8 cellular contexts compared by ENCODE assay signal in the genomic region with DNA sequence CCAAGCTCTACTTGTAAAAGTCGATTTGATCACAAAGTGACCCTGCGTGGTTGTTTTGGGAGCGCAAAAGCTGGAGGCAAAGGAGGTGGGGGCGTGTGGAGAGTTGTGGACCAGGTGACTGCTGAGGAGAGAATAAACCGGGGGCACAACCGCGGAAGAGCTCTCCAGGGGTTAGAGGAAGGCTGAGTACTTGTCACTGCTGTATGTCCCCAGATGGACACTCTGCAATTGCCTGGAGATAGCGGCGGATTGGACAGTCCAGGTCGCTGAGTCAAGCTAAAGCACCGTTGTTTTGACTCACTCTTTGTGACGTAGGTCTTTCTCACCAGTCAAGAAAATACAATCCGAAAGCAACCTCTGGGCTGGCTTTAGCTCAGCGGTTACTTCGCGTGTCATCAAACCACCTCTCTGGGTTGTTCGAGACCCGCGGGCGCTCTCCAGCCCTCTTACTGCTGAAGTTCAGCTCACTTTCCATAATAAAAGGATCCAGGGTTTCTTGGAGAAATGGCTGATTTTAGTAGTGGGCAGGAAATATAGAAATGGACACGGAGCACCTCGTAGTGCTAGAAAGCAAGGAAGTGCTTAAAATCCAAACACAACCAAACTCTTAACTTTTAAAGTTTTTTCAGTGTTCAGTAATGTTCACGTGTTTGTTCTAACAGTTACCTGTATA. TPM values are rescaled to one million over a fixed set of nuclear protein-coding genes. Genes with fewer than 3 reads are reported as not detected.
DNase-seq lines count a peak whose midpoint lies in the region; ATAC-seq and TF ChIP-seq lines count a peak whose summit lies in the region.
"Had no signal": no experiment of that assay in that cellular context is flagged by ENCODE, and none has a peak within 500 bp of the region (broad histone marks: within the 10 kb centered on the region; RNA-seq: fewer than 3 reads in every experiment).

No MANE protein-coding gene starts in this region.

- no peaks in the 10 kb centered on the region for H3K9me3 ChIP-seq in stomach
- H3K9me3 ChIP-seq: neutrophil had no signal

- peaks cover 0 to 11% (median 4%) of the 10 kb centered on the region in 4 donors for H3K4me1 ChIP-seq in stomach

- TF ChIP-seq POLR2A in stomach (IDR thresholded peaks at IDR 0.05) = no peak

- peaks cover under 1 to 12% of the 10 kb centered on the region in 2 donors for H3K4me1 Mint-ChIP-seq in natural killer cell treated with Interleukin-12 subunit alpha and Interleukin-12 subunit beta and Interleukin-15 and Interleukin-18, amount 100 ng/mL, for 72 hours (ENCODE audit: low read depth in 2 of 2)

- H3K36me3 Mint-ChIP-seq in natural killer cell treated with Interleukin-12 subunit alpha and Interleukin-12 subunit beta and Interleukin-15 and Interleukin-18, amount 100 ng/mL, for 72 hours = no peaks in the 10 kb centered on the region

- H3K27me3 ChIP-seq in stomach = peaks cover 0 to 38% (median 0%) of the 10 kb centered on the region in 3 donors

- no peaks in the 10 kb centered on the region for H3K9me3 Mint-ChIP-seq in natural killer cell treated with Interleukin-12 subunit alpha and Interleukin-12 subunit beta and Interleukin-15 and Interleukin-18, amount 100 ng/mL, for 72 hours

- DNase-seq in NCI-H510A treated with DMSO at 0.1 percent for 48 hours (lab: John Stamatoyannopoulos, UW) = peak; percentile 12
- DNase-seq in activated CD8-positive, alpha-beta memory T cell treated with anti-CD3 and anti-CD28 coated beads, Interleukin-2, amount 50 U/mL, for 24 hours (ENCODE audit: extremely low read depth) = peak; percentile 64
- peak; percentile 94 for DNase-seq in epithelial cell of esophagus (ENCODE audit: low read depth)
- DNase-seq in natural killer cell treated with Interleukin-12 subunit alpha and Interleukin-12 subunit beta and Interleukin-15 and Interleukin-18, amount 100 ng/mL, for 72 hours (ENCODE audit: low spot score) = peak; percentile 78
- peak; percentile 49 for DNase-seq in stomach

- intact Hi-C loops in stomach (cut with DNase I; ENCODE audit: low total_unique reads) = no loop called here

- peak; percentile 85 for ATAC-seq in GM18517 (IDR thresholded peaks at IDR 0.05; ENCODE audit: unreplicated experiment)
- peak; percentile 94 for ATAC-seq in HG02852 (IDR thresholded peaks at IDR 0.05; ENCODE audit: unreplicated experiment)
- ATAC-seq in natural killer cell treated with Interleukin-12 subunit alpha and Interleukin-12 subunit beta and Interleukin-15 and Interleukin-18, amount 100 ng/mL, for 72 hours = peak; percentile 92 to 93

- peak overlapping the region; percentile 60 to 84 for H3K27ac Mint-ChIP-seq in natural killer cell treated with Interleukin-12 subunit alpha and Interleukin-12 subunit beta and Interleukin-15 and Interleukin-18, amount 100 ng/mL, for 72 hours

- H3K4me3 ChIP-seq in epithelial cell of esophagus (ENCODE audit: low read length) (peak overlapping the region; percentile 42), stomach (peak overlapping the region in 1 of 4 donors; percentile 3)

- no peak for TF ChIP-seq EP300 in stomach (IDR thresholded peaks at IDR 0.05)

- no peak overlapping the region for H3K27ac ChIP-seq in stomach
- H3K27ac ChIP-seq: neutrophil had no signal

- TF ChIP-seq CTCF in epithelial cell of esophagus (IDR thresholded peaks at IDR 0.05; ENCODE audit: insufficient read depth, low read depth, low read length, missing control alignments) (no peak), stomach (IDR thresholded peaks at IDR 0.05) (no peak)

- H3K4me3 Mint-ChIP-seq in natural killer cell treated with Interleukin-12 subunit alpha and Interleukin-12 subunit beta and Interleukin-15 and Interleukin-18, amount 100 ng/mL, for 72 hours = peak overlapping the region; percentile 74

- H3K27me3 Mint-ChIP-seq in natural killer cell treated with Interleukin-12 subunit alpha and Interleukin-12 subunit beta and Interleukin-15 and Interleukin-18, amount 100 ng/mL, for 72 hours = peaks cover 14 to 36% of the 10 kb centered on the region in 2 donors

- no peaks in the 10 kb centered on the region for H3K36me3 ChIP-seq in stomach
- H3K36me3 ChIP-seq: neutrophil had no signal

- 7 to 13% (median 9%) methylated on average over 20 to 23 of the region's 23 CpGs for WGBS in stomach, 5 donors

RNA-seq across cellular contexts. Expression of a gene that starts 25.7 kb away (rescaled TPM):
- total RNA-seq in natural killer cell treated with Interleukin-12 subunit alpha and Interleukin-12 subunit beta and Interleukin-15 and Interleukin-18, amount 100 ng/mL, for 72 hours = 10 to 100 TPM; 57.0 to 62.1 TPM
- total RNA-seq in stomach = 100 to 1,000 TPM in 1 of 5 donors, 10 to 100 TPM in 4; 30.7 to 143 (median 44.8) TPM
- 10 to 100 TPM; 48.9 to 90.6 (median 58.2) TPM for polyA plus RNA-seq in stomach

RNA-seq across cellular contexts. Expression of a gene that starts 34.7 kb away (rescaled TPM):
- total RNA-seq in natural killer cell treated with Interleukin-12 subunit alpha and Interleukin-12 subunit beta and Interleukin-15 and Interleukin-18, amount 100 ng/mL, for 72 hours = 10 to 100 TPM; 28.2 to 33.9 TPM
- 100 to 1,000 TPM in 1 of 5 donors, 10 to 100 TPM in 4; 37.5 to 155 (median 58.5) TPM for total RNA-seq in stomach
- polyA plus RNA-seq in stomach = 10 to 100 TPM; 13.1 to 17.9 (median 17.4) TPM

RNA-seq across cellular contexts. Expression of a gene that starts 34.8 kb away (rescaled TPM):
- total RNA-seq in natural killer cell treated with Interleukin-12 subunit alpha and Interleukin-12 subunit beta and Interleukin-15 and Interleukin-18, amount 100 ng/mL, for 72 hours = 100 to 1,000 TPM; 104 to 113 TPM
- total RNA-seq in stomach = 100 to 1,000 TPM in 1 of 5 donors, 10 to 100 TPM in 4; 22.9 to 117 (median 50.3) TPM
- 10 to 100 TPM; 46.1 to 53.4 (median 51.3) TPM for polyA plus RNA-seq in stomach

RNA-seq across cellular contexts. Expression of a gene that starts 52.6 kb away (rescaled TPM):
- total RNA-seq in natural killer cell treated with Interleukin-12 subunit alpha and Interleukin-12 subunit beta and Interleukin-15 and Interleukin-18, amount 100 ng/mL, for 72 hours = 1 to 10 TPM; 3.3 to 7.8 TPM
- 1 to 10 TPM in 2 of 5 donors, not detected in 3; 1.4 to 6.4 TPM for total RNA-seq in stomach
- polyA plus RNA-seq in stomach = 1 to 10 TPM in 1 of 3 donors, under 1 TPM in 1, not detected in 1; 0.50 to 1.5 TPM

Comparison
In these comparisons a context has a peak if more than half of its experiments do, and no peak if none do; other contexts are left out.
1. DNase-seq: peak in every context shown above with its lines; median percentile 94 in epithelial cell of esophagus; 78 in natural killer cell treated with Interleukin-12 subunit alpha and Interleukin-12 subunit beta and Interleukin-15 and Interleukin-18, amount 100 ng/mL, for 72 hours; 64 in activated CD8-positive, alpha-beta memory T cell treated with anti-CD3 and anti-CD28 coated beads, Interleukin-2, amount 50 U/mL, for 24 hours; 49 in stomach; 12 in NCI-H510A treated with DMSO at 0.1 percent for 48 hours.